Comparison of ENCODE assay signal across 36 cellular contexts in the genomic region with DNA sequence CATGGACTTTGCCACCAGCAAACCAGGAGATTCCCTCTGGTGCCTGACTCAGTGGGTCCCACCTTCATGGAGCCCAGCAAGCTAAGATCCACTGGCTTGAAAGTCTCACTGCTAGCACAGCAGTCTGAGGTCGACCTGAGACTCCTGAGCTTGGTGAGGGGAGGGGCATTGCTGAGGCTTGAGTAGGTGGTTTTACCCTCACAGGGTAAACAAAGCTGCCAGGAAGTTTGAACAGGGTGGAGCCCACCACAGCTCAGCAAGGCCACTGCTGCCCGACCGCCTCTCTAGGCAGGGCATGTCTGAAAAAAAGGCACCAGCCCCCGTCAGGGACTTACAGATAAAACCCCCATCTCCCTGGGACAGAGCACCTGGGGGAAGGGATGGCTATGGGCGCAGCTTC. TPM values are rescaled to one million over a fixed set of nuclear protein-coding genes. Genes with fewer than 3 reads are reported as not detected.
"Had no signal": no experiment of that assay in that cellular context is flagged by ENCODE, and none has a peak within 500 bp of the region (broad histone marks: within the 10 kb centered on the region; RNA-seq: fewer than 3 reads in every experiment).

No MANE protein-coding gene starts in this region.

- H3K9me3 Mint-ChIP-seq: activated CD8-positive, alpha-beta T cell treated with anti-CD3 and anti-CD28 coated beads for 36 hours; activated T-cell treated with anti-CD3 and anti-CD28 coated beads, Interleukin-2, amount 50 U/mL, for 4 hours; activated T-helper 17 cell treated with anti-CD3 and anti-CD28 coated beads, Interleukin-2, amount 50 U/mL, for 72 hours; T-helper 2 cell treated with Interferon-gamma antibody and Interleukin-4, amounts not matched to agents 5 μg/mL and 100 μg/mL, for 36 hours had no signal

- H3K4me1 Mint-ChIP-seq: activated T-helper 17 cell treated with anti-CD3 and anti-CD28 coated beads, Interleukin-2, amount 50 U/mL, for 72 hours had no signal

- H3K4me1 ChIP-seq: esophagus muscularis mucosa, foreskin keratinocyte, gastrocnemius medialis, heart left ventricle had no signal

- H3K36me3 Mint-ChIP-seq: activated naive CD8-positive, alpha-beta T cell had no signal

- H3K27ac ChIP-seq: brain microvascular endothelial cell, esophagus muscularis mucosa, foreskin keratinocyte, gastrocnemius medialis, heart left ventricle had no signal

- H3K4me3 ChIP-seq: esophagus muscularis mucosa, gastrocnemius medialis, heart left ventricle had no signal

- H3K36me3 ChIP-seq: brain microvascular endothelial cell, esophagus muscularis mucosa, gastrocnemius medialis, heart left ventricle had no signal

- H3K4me3 Mint-ChIP-seq: activated CD8-positive, alpha-beta T cell treated with anti-CD3 and anti-CD28 coated beads for 36 hours; activated naive CD8-positive, alpha-beta T cell; activated T-cell treated with anti-CD3 and anti-CD28 coated beads, Interleukin-2, amount 50 U/mL, for 4 hours; activated T-helper 17 cell treated with anti-CD3 and anti-CD28 coated beads, Interleukin-2, amount 50 U/mL, for 72 hours; T-helper 2 cell treated with Interferon-gamma antibody and Interleukin-4, amounts not matched to agents 5 μg/mL and 100 μg/mL, for 36 hours had no signal

- H3K27me3 ChIP-seq: brain microvascular endothelial cell, esophagus muscularis mucosa, foreskin keratinocyte had no signal

- H3K27ac Mint-ChIP-seq: activated CD8-positive, alpha-beta T cell treated with anti-CD3 and anti-CD28 coated beads for 36 hours; activated naive CD8-positive, alpha-beta T cell; activated T-helper 17 cell treated with anti-CD3 and anti-CD28 coated beads, Interleukin-2, amount 50 U/mL, for 72 hours; T-helper 17 cell; T-helper 2 cell treated with Interferon-gamma antibody and Interleukin-4, amounts not matched to agents 5 μg/mL and 100 μg/mL, for 36 hours had no signal

- H3K27me3 Mint-ChIP-seq: activated CD8-positive, alpha-beta T cell treated with anti-CD3 and anti-CD28 coated beads for 36 hours; activated naive CD8-positive, alpha-beta T cell; T-helper 17 cell had no signal

- DNase-seq: activated CD4-positive, alpha-beta T cell treated with anti-CD3 and anti-CD28 coated beads for 4 hours; activated CD4-positive, alpha-beta T cell treated with anti-CD3 and anti-CD28 coated beads, Interleukin-2, amount 50 U/mL, for 1 hour; activated CD4-positive, alpha-beta T cell treated with anti-CD3 and anti-CD28 coated beads, Interleukin-2, amount 50 U/mL, for 48 hours; activated CD4-positive, CD25-positive, alpha-beta regulatory T cell; activated CD4-positive, CD25-positive, alpha-beta regulatory T cell treated with anti-CD3 and anti-CD28 coated beads, Interleukin-2, amount 50 U/mL, for 72 hours; activated CD8-positive, alpha-beta memory T cell treated with anti-CD3 and anti-CD28 coated beads for 24 hours; activated CD8-positive, alpha-beta T cell treated with anti-CD3 and anti-CD28 coated beads for 36 hours; activated effector memory CD4-positive, alpha-beta T cell treated with Interleukin-2 at 50 U/mL for 16 hours; activated gamma-delta T cell treated with Interleukin-2 at 50 U/mL for 16 hours; activated naive CD4-positive, alpha-beta T cell treated with anti-CD3 and anti-CD28 coated beads, Interleukin-2, amount 50 U/mL, for 16 hours; activated naive CD4-positive, alpha-beta T cell treated with Interleukin-2 at 50 U/mL for 16 hours; activated T-cell treated with anti-CD3 and anti-CD28 coated beads, Interleukin-2, amount 50 U/mL, for 4 hours; amniotic stem cell; anterior cingulate cortex; brain microvascular endothelial cell; cortex of kidney; dermis blood vessel endothelial cell; effector CD4-positive, alpha-beta T cell; foreskin keratinocyte; gastrocnemius medialis; glutamatergic neuron; heart left ventricle; T-helper 1 cell; T-helper 17 cell; T1000 had no signal

- ATAC-seq: activated CD8-positive, alpha-beta T cell treated with anti-CD3 and anti-CD28 coated beads for 36 hours; activated T-cell treated with anti-CD3 and anti-CD28 coated beads, Interleukin-2, amount 50 U/mL, for 4 hours; activated T-helper 17 cell treated with anti-CD3 and anti-CD28 coated beads, Interleukin-2, amount 50 U/mL, for 72 hours; foreskin keratinocyte; gastrocnemius medialis; heart left ventricle; T-helper 17 cell had no signal

RNA-seq across cellular contexts. Expression of gene FAM9A, which starts 28.1 kb away (rescaled TPM):
- total RNA-seq: activated CD8-positive, alpha-beta T cell treated with anti-CD3 and anti-CD28 coated beads for 36 hours; activated T-cell treated with anti-CD3 and anti-CD28 coated beads, Interleukin-2, amount 50 U/mL, for 4 hours; activated T-helper 17 cell treated with anti-CD3 and anti-CD28 coated beads, Interleukin-2, amount 50 U/mL, for 72 hours; astrocyte; bronchial epithelial cell; cardiac septum; chondrocyte; dermis blood vessel endothelial cell; endothelial cell of umbilical vein; epithelial cell of proximal tubule; esophagus muscularis mucosa; foreskin keratinocyte; gastrocnemius medialis; heart left ventricle; T-helper 17 cell had no signal
- polyA plus RNA-seq: adipose tissue, endothelial cell of umbilical vein, foreskin keratinocyte, heart left ventricle had no signal

RNA-seq across cellular contexts. Expression of gene ANOS1, which starts 41.2 kb away (rescaled TPM):
- total RNA-seq: activated T-helper 17 cell treated with anti-CD3 and anti-CD28 coated beads, Interleukin-2, amount 50 U/mL, for 72 hours had no signal
